ENCODE assay signal across 9 cellular contexts in genomic region chr9:6632516-6633328, GRCh38.
A peak's percentile ranks its signal among the peaks of the same experiment; 100 is the strongest.
DNase-seq lines count a peak whose midpoint lies in the region; ATAC-seq and TF ChIP-seq lines count a peak whose summit lies in the region.
"Had no signal": no experiment of that assay in that cellular context is flagged by ENCODE, and none has a peak within 500 bp of the region (broad histone marks: within the 10 kb centered on the region; RNA-seq: fewer than 3 reads in every experiment).

No MANE protein-coding gene starts in this region.

- peak; percentile 92 for ATAC-seq in GM19468 (IDR thresholded peaks at IDR 0.05; ENCODE audit: extremely low read depth, unreplicated experiment)
- peak; percentile 94 for ATAC-seq in HG03108 (IDR thresholded peaks at IDR 0.05; ENCODE audit: unreplicated experiment)

- DNase-seq in GM10266 (ENCODE audit: extremely low spot score): peak; percentile 88
- DNase-seq in glomerular visceral epithelial cell (ENCODE audit: extremely low spot score): peak; percentile 76
- DNase-seq in NCI-H2171 (lab: John Stamatoyannopoulos, UW): no peak
- DNase-seq in stimulated activated CD4-positive, alpha-beta T cell treated with anti-CD3 and anti-CD28 coated beads, Interleukin-4, amount 100 ng/mL, for 1 hour: no peak
- DNase-seq in GDM1 (lab: John Stamatoyannopoulos, UW): no peak
- DNase-seq in NCI-H146 (lab: John Stamatoyannopoulos, UW): no peak
- DNase-seq: MV-4-11 had no signal

- no peak for TF ChIP-seq CTCF in GM10266 (IDR thresholded peaks at IDR 0.05; ENCODE audit: control insufficient read depth, insufficient read depth, low read depth, missing control alignments)

Comparison
In these comparisons a context has a peak if more than half of its experiments do, and no peak if none do; other contexts are left out.
1. DNase-seq: peak in GM10266 (single experiment) and glomerular visceral epithelial cell (single experiment); none in NCI-H2171 (single experiment), stimulated activated CD4-positive, alpha-beta T cell treated with anti-CD3 and anti-CD28 coated beads, Interleukin-4, amount 100 ng/mL, for 1 hour (single experiment), GDM1 (single experiment) and NCI-H146 (single experiment).